ENCODE assay signal across 9 cellular contexts in the genomic region with DNA sequence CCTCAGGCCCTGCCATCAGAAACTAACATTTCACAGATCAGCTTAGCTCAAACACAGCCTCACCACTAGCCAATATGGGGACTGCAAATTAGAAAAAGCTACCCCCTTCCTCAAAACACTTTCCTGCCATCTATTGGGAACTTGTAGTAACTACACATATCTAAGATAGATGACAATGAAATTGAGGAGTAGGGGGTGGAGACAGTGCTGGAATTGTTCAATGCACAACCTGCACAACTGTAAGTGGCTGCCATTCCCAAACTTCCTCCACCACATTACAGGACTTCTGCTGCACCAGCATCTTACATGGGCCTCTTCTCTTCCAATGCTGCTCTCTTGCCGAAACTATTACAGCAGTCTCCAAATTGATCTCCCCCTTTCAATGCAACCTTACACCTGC. TPM values are rescaled to one million over a fixed set of nuclear protein-coding genes. Genes with fewer than 3 reads are reported as not detected.
A peak's percentile ranks its signal among the peaks of the same experiment; 100 is the strongest.
DNase-seq lines count a peak whose midpoint lies in the region; ATAC-seq, FAIRE-seq and TF ChIP-seq lines count a peak whose summit lies in the region.
"Had no signal": no experiment of that assay in that cellular context is flagged by ENCODE, and none has a peak within 500 bp of the region (broad histone marks: within the 10 kb centered on the region; RNA-seq: fewer than 3 reads in every experiment).

No MANE protein-coding gene starts in this region.

- H3K27ac ChIP-seq in PC-9 = no peak overlapping the region

- no peaks in the 10 kb centered on the region for H3F3A ChIP-seq in PC-9 (ENCODE audit: insufficient read depth, low read depth)

- no peaks in the 10 kb centered on the region for H3K9me3 ChIP-seq in PC-9 (ENCODE audit: insufficient read depth, low read depth)

- no peaks in the 10 kb centered on the region for H3K4me1 ChIP-seq in PC-9 (replicated peaks; ENCODE audit: insufficient read depth)

- H3K27me3 Mint-ChIP-seq in type B pancreatic cell = peaks cover 19% of the 10 kb centered on the region
- H3K27me3 Mint-ChIP-seq in immature natural killer cell (ENCODE audit: low read depth in 3 of 3) = peaks cover 4 to 11% (median 7%) of the 10 kb centered on the region in 3 donors

- ATAC-seq in GM18867 (IDR thresholded peaks at IDR 0.05; ENCODE audit: unreplicated experiment) (no peak), sciatic nerve (no peak)

- H3K9me2 ChIP-seq in PC-9 (ENCODE audit: insufficient read depth) = no peaks in the 10 kb centered on the region

- H3K27me3 ChIP-seq in PC-9 (ENCODE audit: insufficient read depth, low read depth) = peaks cover 100% of the 10 kb centered on the region

- H3K9me3 Mint-ChIP-seq in type B pancreatic cell (no peaks in the 10 kb centered on the region), immature natural killer cell (no peaks in the 10 kb centered on the region)

- intact Hi-C loops in PC-9 (cut with micrococcal nuclease; ENCODE audit: unreplicated experiment) (no loop called here), sciatic nerve (cut with DNase I) (no loop called here)

- H3K4me3 Mint-ChIP-seq in type B pancreatic cell (no peak overlapping the region), immature natural killer cell (no peak overlapping the region)

- POLR2A ChIA-PET in PC-9 (lab: Charles Lee; ENCODE audit: unreplicated experiment) = no interaction called here

- H3K27ac Mint-ChIP-seq in type B pancreatic cell (no peak overlapping the region), immature natural killer cell (no peak overlapping the region)

- H3K79me2 ChIP-seq in PC-9 (ENCODE audit: low read depth) = no peaks in the 10 kb centered on the region

- H4K20me1 ChIP-seq in PC-9 (ENCODE audit: insufficient read depth) = no peaks in the 10 kb centered on the region

- peak; percentile 84 for FAIRE-seq in HTR-8/SVneo (lab: Jason Lieb, UNC)

- CTCF ChIA-PET in PC-9 (lab: Charles Lee) = interaction anchor here (0.6 kb wide), 1 partner anchor 219 kb away, joined by 3 read pairs; no protein-coding TSS in a partner anchor

- no peak overlapping the region for H2AFZ ChIP-seq in PC-9

- BruUV-seq in PC-9 (replicated peaks; lab: Mats Ljungman, UMichigan) = no TSS peak

- DNase-seq in DMS 273 treated with DMSO at 0.1 percent for 48 hours (lab: John Stamatoyannopoulos, UW) (peak; percentile 2), HTR-8/SVneo (ENCODE audit: insufficient read length, low spot score) (peak; percentile 63), PC-9 (no peak), fibroblast of the aortic adventitia (ENCODE audit: low read depth) (peak; percentile 30), type B pancreatic cell (ENCODE audit: extremely low spot score, unreplicated experiment) (no peak), immature natural killer cell (no peak), sciatic nerve (ENCODE audit: low spot score) (no peak)

- no peaks in the 10 kb centered on the region for H3K36me3 Mint-ChIP-seq in type B pancreatic cell
- no peaks in the 10 kb centered on the region for H3K36me3 Mint-ChIP-seq in immature natural killer cell

- H3K4me1 Mint-ChIP-seq in type B pancreatic cell (ENCODE audit: unreplicated experiment) = no peaks in the 10 kb centered on the region
- no peaks in the 10 kb centered on the region for H3K4me1 Mint-ChIP-seq in immature natural killer cell

- no peaks in the 10 kb centered on the region for H3K36me3 ChIP-seq in PC-9 (ENCODE audit: low read depth)

- no peak overlapping the region for H3K4me3 ChIP-seq in PC-9
- H3K4me3 ChIP-seq in fibroblast of the aortic adventitia (ENCODE audit: low read depth, low read length) = no peak overlapping the region
- H3K4me3 ChIP-seq: lung had no signal

- no peak overlapping the region for H3K4me2 ChIP-seq in PC-9

- peak; percentile 71 for TF ChIP-seq CTCF in PC-9 (conservative IDR thresholded peaks at IDR 0.05)
- peak; percentile 33 for TF ChIP-seq CTCF in fibroblast of the aortic adventitia (IDR thresholded peaks at IDR 0.05; ENCODE audit: insufficient read depth, low read length)
- peak; percentile 75 for TF ChIP-seq CTCF in type B pancreatic cell (conservative IDR thresholded peaks at IDR 0.05)

RNA-seq across cellular contexts. Expression of gene AIPL1, which starts 21.8 kb away (rescaled TPM):
- total RNA-seq in PC-9 (2021) (not detected in 2 replicates), fibroblast of the aortic adventitia (ENCODE audit: low replicate concordance) (0.09 TPM in 1 of 2 replicates, not detected in the other), type B pancreatic cell (ENCODE audit: low replicate concordance) (not detected in 2 replicates), sciatic nerve (not detected)
- polyA plus RNA-seq in immature natural killer cell = not detected
- total RNA-seq: lung had no signal
- polyA plus RNA-seq: lung had no signal

RNA-seq across cellular contexts. Expression of gene PIMREG, which starts 31.2 kb away (rescaled TPM):
- total RNA-seq in PC-9 (2021) = 52.2 and 62.3 TPM in 2 replicates
- total RNA-seq in fibroblast of the aortic adventitia (ENCODE audit: low replicate concordance) = 0.90 and 13.1 TPM in 2 replicates
- total RNA-seq in type B pancreatic cell (ENCODE audit: low replicate concordance) = 7.6 and 45.1 TPM in 2 replicates
- 1 to 10 TPM; 1.4 to 1.6 (median 1.5) TPM for polyA plus RNA-seq in immature natural killer cell
- not detected for total RNA-seq in sciatic nerve

Comparison
In these comparisons a context has a peak if more than half of its experiments do, and no peak if none do; other contexts are left out.
1. DNase-seq: peak in DMS 273 treated with DMSO at 0.1 percent for 48 hours (single experiment), HTR-8/SVneo (single experiment) and fibroblast of the aortic adventitia (single experiment); none in PC-9 (0 of 2), type B pancreatic cell (single experiment), immature natural killer cell (0 of 3) and sciatic nerve (single experiment).
2. Peak in every context shown above with its lines, with median percentiles within 50 percentile points of each other: CTCF ChIP-seq.